In the genomic region with DNA sequence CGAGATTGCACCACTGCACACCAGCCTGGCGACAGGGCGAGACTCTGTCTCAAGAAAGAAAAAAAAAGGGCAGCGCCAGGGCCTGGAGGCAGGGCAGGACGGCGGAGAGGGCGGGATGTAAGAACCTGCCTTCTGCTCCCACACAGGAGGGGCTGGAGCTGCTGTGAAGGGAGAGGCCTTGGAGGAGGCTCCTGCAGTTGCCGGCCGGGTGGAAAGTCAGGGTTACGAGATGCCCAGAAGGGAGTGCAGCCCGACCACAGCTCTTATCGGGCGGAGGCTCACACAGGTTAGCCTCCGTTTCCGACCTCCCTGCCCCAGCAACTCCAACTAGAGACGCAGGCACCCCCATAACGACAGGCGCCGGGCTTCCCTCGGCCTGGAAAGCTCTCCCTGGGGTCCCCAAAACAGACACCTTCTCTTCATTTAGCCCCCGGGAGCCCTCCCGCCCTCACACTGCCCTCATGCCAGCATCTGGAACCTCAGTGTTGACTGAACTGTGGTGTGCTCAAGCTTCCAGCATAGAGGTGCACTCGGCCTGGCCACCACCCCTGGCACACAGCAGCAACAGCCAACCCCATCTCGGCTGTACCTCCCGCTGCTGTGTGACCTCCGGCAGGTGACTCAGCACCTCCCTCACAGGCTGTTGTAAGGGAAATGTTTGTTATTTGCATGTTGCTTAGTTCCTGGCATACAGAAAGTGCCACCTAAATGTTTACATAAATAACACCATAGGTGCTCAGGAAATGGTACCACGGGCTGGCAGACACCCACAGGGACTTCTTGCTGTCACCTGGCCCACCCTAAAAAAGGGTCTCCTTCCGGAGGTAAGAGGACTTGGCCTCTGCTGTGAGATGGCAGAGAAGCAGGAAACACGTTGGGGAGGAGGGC, we compare ENCODE assay signal across 8 cellular contexts. TPM values are rescaled to one million over a fixed set of nuclear protein-coding genes. Genes with fewer than 3 reads are reported as not detected.
DNase-seq lines count a peak whose midpoint lies in the region; ATAC-seq and FAIRE-seq lines count a peak whose summit lies in the region.

No MANE protein-coding gene starts in this region.

- H3K4me3 Mint-ChIP-seq in activated naive CD4-positive, alpha-beta T cell treated with anti-CD3 and anti-CD28 coated beads, Interleukin-2, amount 10 ng/mL, durations not matched to agents 7 days and 5 days, result no peak overlapping the region

- H3K4me1 Mint-ChIP-seq in activated naive CD4-positive, alpha-beta T cell treated with anti-CD3 and anti-CD28 coated beads, Interleukin-2, amount 10 ng/mL, durations not matched to agents 7 days and 5 days, result peaks cover 5% of the 10 kb centered on the region

- H3K27ac ChIP-seq in iPS DF 6.9 (ENCODE audit: low read length) (no peak overlapping the region), small intestine (ENCODE audit: low read depth in 1 of 2, low read length in 1 of 2) (peak overlapping the region; percentile 95 to 97)

- no peaks in the 10 kb centered on the region for H3K9me3 Mint-ChIP-seq in activated naive CD4-positive, alpha-beta T cell treated with anti-CD3 and anti-CD28 coated beads, Interleukin-2, amount 10 ng/mL, durations not matched to agents 7 days and 5 days

- H3K27me3 ChIP-seq in iPS DF 6.9 (ENCODE audit: control insufficient read depth, insufficient read depth, low read length) (no peaks in the 10 kb centered on the region; the same call in 1 of the 2 replicates), small intestine (ENCODE audit: control insufficient read depth in 2 of 2, insufficient read depth in 2 of 2, low read length in 2 of 2) (peaks cover 0 to 22% of the 10 kb centered on the region in 2 donors)

- no peak for ATAC-seq in HG03135 (IDR thresholded peaks at IDR 0.05; ENCODE audit: unreplicated experiment)

- H3K36me3 Mint-ChIP-seq in activated naive CD4-positive, alpha-beta T cell treated with anti-CD3 and anti-CD28 coated beads, Interleukin-2, amount 10 ng/mL, durations not matched to agents 7 days and 5 days, result no peaks in the 10 kb centered on the region

- peak overlapping the region; percentile 66; the same call in 1 of the 2 replicates for H3K4me3 ChIP-seq in iPS DF 6.9 (ENCODE audit: low read length)
- H3K4me3 ChIP-seq in small intestine (ENCODE audit: low read depth in 1 of 2, low read length in 2 of 2), result peak overlapping the region; percentile 27 to 80

- H3K27me3 Mint-ChIP-seq in activated naive CD4-positive, alpha-beta T cell treated with anti-CD3 and anti-CD28 coated beads, Interleukin-2, amount 10 ng/mL, durations not matched to agents 7 days and 5 days, result peaks cover 64% of the 10 kb centered on the region

- H3K4me1 ChIP-seq in iPS DF 6.9 (ENCODE audit: control insufficient read depth, insufficient read depth, low read length), result peaks cover 7% of the 10 kb centered on the region
- no peaks in the 10 kb centered on the region for H3K4me1 ChIP-seq in small intestine (ENCODE audit: control insufficient read depth in 2 of 2, insufficient read depth in 1 of 2, low read depth in 1 of 2, low read length in 1 of 2)

- DNase-seq in EH (ENCODE audit: low read depth) (peak; percentile 36), NCI-H226 (peak; percentile 96), iPS DF 6.9 (ENCODE audit: low read depth, low spot score) (no peak), small intestine (peak; percentile 94), DMS 273 treated with DMSO at 0.1 percent for 48 hours (lab: John Stamatoyannopoulos, UW) (no peak), NCI-H1092 treated with DMSO at 0.1 percent for 48 hours (lab: John Stamatoyannopoulos, UW) (no peak)
- peak; percentile 50 for DNase-seq in activated naive CD4-positive, alpha-beta T cell treated with anti-CD3 and anti-CD28 coated beads, Interleukin-2, amount 10 ng/mL, durations not matched to agents 7 days and 5 days

- no CpG with 5 or more reads among the region's 29 CpGs for WGBS in iPS DF 6.9 (ENCODE audit: insufficient coverage, insufficient read length)
- WGBS in small intestine, 3 donors, result 11 to 22% (median 18%) methylated on average over 26 to 29 of the region's 29 CpGs

- no peak overlapping the region for H3K27ac Mint-ChIP-seq in activated naive CD4-positive, alpha-beta T cell treated with anti-CD3 and anti-CD28 coated beads, Interleukin-2, amount 10 ng/mL, durations not matched to agents 7 days and 5 days

- no peak for FAIRE-seq in small intestine (lab: Jason Lieb, UNC)

- CTCF ChIA-PET in activated naive CD4-positive, alpha-beta T cell treated with anti-CD3 and anti-CD28 coated beads, Interleukin-2, amount 10 ng/mL, durations not matched to agents 7 days and 5 days (lab: Charles Lee), result interaction anchor here (0.6 kb wide), 1 partner anchor 18 kb away, joined by 3 read pairs; no protein-coding TSS in a partner anchor

- H3K9me3 ChIP-seq in iPS DF 6.9 (ENCODE audit: control insufficient read depth, insufficient read depth, low read length) (no peaks in the 10 kb centered on the region), small intestine (ENCODE audit: control insufficient read depth, low read depth) (no peaks in the 10 kb centered on the region)

- H3K36me3 ChIP-seq in iPS DF 6.9 (ENCODE audit: control insufficient read depth, insufficient read depth, low read length), result no peaks in the 10 kb centered on the region
- no peaks in the 10 kb centered on the region for H3K36me3 ChIP-seq in small intestine (ENCODE audit: control insufficient read depth in 2 of 2, insufficient read depth in 2 of 2, low read length in 2 of 2)

RNA-seq across cellular contexts. Expression of a gene that starts 1.3 kb away (rescaled TPM):
- 100 to 1,000 TPM in 2 of 3 donors, 10 to 100 TPM in 1; 90.8 to 130 (median 127) TPM for polyA plus RNA-seq in small intestine

RNA-seq across cellular contexts. Expression of a gene that starts 54.7 kb away (rescaled TPM):
- 10 to 100 TPM; 10.3 to 14.6 (median 14.1) TPM for polyA plus RNA-seq in small intestine

Comparison
In these comparisons a context has a peak if more than half of its experiments do, and no peak if none do; other contexts are left out.
1. DNase-seq: peak in EH (single experiment), NCI-H226 (single experiment), activated naive CD4-positive, alpha-beta T cell treated with anti-CD3 and anti-CD28 coated beads, Interleukin-2, amount 10 ng/mL, durations not matched to agents 7 days and 5 days (single experiment) and small intestine (single experiment); none in iPS DF 6.9 (single experiment), DMS 273 treated with DMSO at 0.1 percent for 48 hours (single experiment) and NCI-H1092 treated with DMSO at 0.1 percent for 48 hours (single experiment).